Comparison of ENCODE assay signal across 8 cellular contexts in the genomic region with DNA sequence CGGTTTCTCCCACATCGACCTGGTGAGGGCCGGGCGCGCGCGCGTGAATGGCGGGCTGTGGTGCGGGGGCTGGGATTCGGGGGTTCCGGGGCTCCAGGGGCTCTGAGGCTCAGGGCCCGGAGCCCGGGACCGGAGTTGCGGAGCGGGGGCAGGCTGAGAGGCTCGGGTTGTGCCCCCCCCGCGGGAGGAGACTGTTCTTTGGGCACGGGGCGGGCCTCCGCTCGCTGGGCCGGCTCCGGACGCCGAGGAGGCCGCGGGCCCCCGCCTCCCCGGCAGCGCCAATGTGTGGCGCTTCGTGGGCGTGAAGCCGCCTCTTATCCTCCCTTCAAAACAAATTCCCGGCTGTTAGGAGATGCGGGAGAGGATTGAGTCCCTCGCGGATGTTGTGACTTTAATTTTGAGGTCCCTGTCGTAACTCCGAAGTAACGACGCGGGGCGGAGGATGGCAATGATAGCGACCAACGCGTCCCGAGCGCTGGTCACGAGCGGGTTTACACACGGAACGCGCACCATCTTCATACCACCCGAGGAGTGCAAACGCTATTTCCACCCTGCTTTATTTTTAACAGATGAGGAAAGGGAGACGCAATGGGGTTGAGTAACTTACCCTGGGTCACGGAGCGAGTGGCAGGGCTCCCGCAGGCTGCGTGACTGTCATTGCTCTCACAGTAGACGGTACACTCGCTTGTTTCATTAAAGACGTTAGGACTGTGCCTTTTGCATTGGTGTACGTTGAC. TPM values are rescaled to one million over a fixed set of nuclear protein-coding genes. Genes with fewer than 3 reads are reported as not detected.
DNase-seq lines count a peak whose midpoint lies in the region; ATAC-seq and TF ChIP-seq lines count a peak whose summit lies in the region.

No MANE protein-coding gene starts in this region.

- H3K36me3 ChIP-seq in CD4-positive, alpha-beta memory T cell (ENCODE audit: insufficient read depth, low read length) = peaks cover 12% of the 10 kb centered on the region
- H3K36me3 ChIP-seq in lower lobe of right lung = peaks cover 17% of the 10 kb centered on the region

- peak; percentile 47 for ATAC-seq in GM19328 (IDR thresholded peaks at IDR 0.05; ENCODE audit: unreplicated experiment)
- peak; percentile 48 for ATAC-seq in HG03439 (IDR thresholded peaks at IDR 0.05; ENCODE audit: unreplicated experiment)
- ATAC-seq in T-cell (replicated peaks in 1 of 4) = peak; percentile 42 to 68 (median 66)
- ATAC-seq in lower lobe of right lung = peak; percentile 85 to 90
- peak; percentile 57 to 64 for ATAC-seq in stimulated activated naive B cell treated with anti-CD40 and anti-IgM and Interleukin-4, amounts not matched to agents 10 μg/mL and 1 μg/mL and 100 μg/mL, for 72 hours (replicated peaks)

- TF ChIP-seq CTCF in lower lobe of right lung (IDR thresholded peaks at IDR 0.05) = no peak

- DNase-seq in CD4-positive, alpha-beta memory T cell = peak in 1 of 5 donors; percentile 23
- DNase-seq in T-cell (peak in 22 of 34 experiments; percentile 2 to 36 (median 21)), lower lobe of right lung (peak; percentile 59), NCI-H2171 (lab: John Stamatoyannopoulos, UW) (no peak)
- no peak for DNase-seq in stimulated activated naive B cell treated with anti-CD40 and anti-IgM and Interleukin-4, amounts not matched to agents 10 μg/mL and 1 μg/mL and 100 μg/mL, for 72 hours

- H3K4me1 ChIP-seq in CD4-positive, alpha-beta memory T cell (ENCODE audit: insufficient read depth, low read length) = peaks cover 38% of the 10 kb centered on the region
- H3K4me1 ChIP-seq in lower lobe of right lung = peaks cover 41% of the 10 kb centered on the region

- no peaks in the 10 kb centered on the region for H3K9me3 Mint-ChIP-seq in CD4-positive, alpha-beta memory T cell
- H3K9me3 Mint-ChIP-seq in T-cell = no peaks in the 10 kb centered on the region
- no peaks in the 10 kb centered on the region for H3K9me3 Mint-ChIP-seq in dendritic cell treated with granulocyte-macrophage colony-stimulating factor and Interleukin-4, amounts not matched to agents 40 ng/mL and 50 ng/mL, for 4 days
- no peaks in the 10 kb centered on the region for H3K9me3 Mint-ChIP-seq in stimulated activated naive B cell treated with anti-CD40 and anti-IgM and Interleukin-4, amounts not matched to agents 10 μg/mL and 1 μg/mL and 100 μg/mL, for 72 hours

- no peaks in the 10 kb centered on the region for H3K27me3 ChIP-seq in CD4-positive, alpha-beta memory T cell (ENCODE audit: insufficient read depth, low read length)
- no peaks in the 10 kb centered on the region for H3K27me3 ChIP-seq in lower lobe of right lung (ENCODE audit: low read depth)

- peak overlapping the region; percentile 72 to 84 for H3K4me3 ChIP-seq in CD4-positive, alpha-beta memory T cell (ENCODE audit: low read length in 2 of 2)
- peak overlapping the region; percentile 77 for H3K4me3 ChIP-seq in lower lobe of right lung

- H3K36me3 Mint-ChIP-seq in CD4-positive, alpha-beta memory T cell = peaks cover 16 to 32% of the 10 kb centered on the region in 2 donors
- H3K36me3 Mint-ChIP-seq in T-cell = peaks cover 14% of the 10 kb centered on the region
- peaks cover 29% of the 10 kb centered on the region for H3K36me3 Mint-ChIP-seq in dendritic cell treated with granulocyte-macrophage colony-stimulating factor and Interleukin-4, amounts not matched to agents 40 ng/mL and 50 ng/mL, for 4 days (ENCODE audit: low read depth)
- H3K36me3 Mint-ChIP-seq in stimulated activated naive B cell treated with anti-CD40 and anti-IgM and Interleukin-4, amounts not matched to agents 10 μg/mL and 1 μg/mL and 100 μg/mL, for 72 hours = peaks cover 21 to 40% of the 10 kb centered on the region in 2 donors

- no peaks in the 10 kb centered on the region for H3K9me3 ChIP-seq in CD4-positive, alpha-beta memory T cell (ENCODE audit: control insufficient read depth in 1 of 2, low read length in 2 of 2)
- no peaks in the 10 kb centered on the region for H3K9me3 ChIP-seq in lower lobe of right lung

- CTCF ChIA-PET in CD4-positive, alpha-beta memory T cell (lab: Charles Lee; ENCODE audit: partially characterized antibody) = interaction anchor here (0.7 to 1.5 kb wide), 4 partner anchors 9 to 411 kb away, joined by 4 to 6 read pairs (median 5); no protein-coding TSS in a partner anchor
- CTCF ChIA-PET in T-cell (lab: Charles Lee) = interaction anchor here in 1 of 2 donors (0.6 to 0.9 kb wide), 2 partner anchors 21 to 100 kb away, joined by 3 to 4 read pairs; no protein-coding TSS in a partner anchor

- no peaks in the 10 kb centered on the region for H3K27me3 Mint-ChIP-seq in CD4-positive, alpha-beta memory T cell
- no peaks in the 10 kb centered on the region for H3K27me3 Mint-ChIP-seq in T-cell
- H3K27me3 Mint-ChIP-seq in dendritic cell treated with granulocyte-macrophage colony-stimulating factor and Interleukin-4, amounts not matched to agents 40 ng/mL and 50 ng/mL, for 4 days = no peaks in the 10 kb centered on the region
- H3K27me3 Mint-ChIP-seq in stimulated activated naive B cell treated with anti-CD40 and anti-IgM and Interleukin-4, amounts not matched to agents 10 μg/mL and 1 μg/mL and 100 μg/mL, for 72 hours = no peaks in the 10 kb centered on the region

- peak overlapping the region; percentile 93 for H3K27ac ChIP-seq in CD4-positive, alpha-beta memory T cell (ENCODE audit: low read depth, low read length)
- H3K27ac ChIP-seq in lower lobe of right lung = peak overlapping the region; percentile 84

- H3K4me1 Mint-ChIP-seq in CD4-positive, alpha-beta memory T cell = peaks cover 20 to 42% (median 31%) of the 10 kb centered on the region in 4 donors
- peaks cover 28 to 42% (median 35%) of the 10 kb centered on the region in 3 donors for H3K4me1 Mint-ChIP-seq in T-cell
- H3K4me1 Mint-ChIP-seq in dendritic cell treated with granulocyte-macrophage colony-stimulating factor and Interleukin-4, amounts not matched to agents 40 ng/mL and 50 ng/mL, for 4 days (ENCODE audit: low read depth) = peaks cover 13% of the 10 kb centered on the region
- peaks cover 11 to 35% of the 10 kb centered on the region in 2 donors for H3K4me1 Mint-ChIP-seq in stimulated activated naive B cell treated with anti-CD40 and anti-IgM and Interleukin-4, amounts not matched to agents 10 μg/mL and 1 μg/mL and 100 μg/mL, for 72 hours

- peak overlapping the region; percentile 96 to 98 (median 97) for H3K4me3 Mint-ChIP-seq in CD4-positive, alpha-beta memory T cell
- H3K4me3 Mint-ChIP-seq in T-cell = peak overlapping the region; percentile 90 to 97 (median 96)
- H3K4me3 Mint-ChIP-seq in dendritic cell treated with granulocyte-macrophage colony-stimulating factor and Interleukin-4, amounts not matched to agents 40 ng/mL and 50 ng/mL, for 4 days = peak overlapping the region; percentile 88
- H3K4me3 Mint-ChIP-seq in stimulated activated naive B cell treated with anti-CD40 and anti-IgM and Interleukin-4, amounts not matched to agents 10 μg/mL and 1 μg/mL and 100 μg/mL, for 72 hours = peak overlapping the region; percentile 95 to 97

- peak overlapping the region; percentile 93 to 98 (median 96) for H3K27ac Mint-ChIP-seq in CD4-positive, alpha-beta memory T cell
- peak overlapping the region; percentile 88 to 92 for H3K27ac Mint-ChIP-seq in T-cell
- H3K27ac Mint-ChIP-seq in dendritic cell treated with granulocyte-macrophage colony-stimulating factor and Interleukin-4, amounts not matched to agents 40 ng/mL and 50 ng/mL, for 4 days = peak overlapping the region; percentile 85
- peak overlapping the region; percentile 96 for H3K27ac Mint-ChIP-seq in stimulated activated naive B cell treated with anti-CD40 and anti-IgM and Interleukin-4, amounts not matched to agents 10 μg/mL and 1 μg/mL and 100 μg/mL, for 72 hours

- intact Hi-C loops in CD4-positive, alpha-beta memory T cell (cut with micrococcal nuclease) = loop anchor here (1.0 to 10.0 kb wide), 3 partner anchors 24 to 254 kb away; a partner anchor contains a TSS
- intact Hi-C loops in dendritic cell treated with granulocyte-macrophage colony-stimulating factor and Interleukin-4, amounts not matched to agents 40 ng/mL and 50 ng/mL, for 4 days (cut with micrococcal nuclease) = loop anchor here (2.0 to 5.0 kb wide), 2 partner anchors 24 to 61 kb away; a partner anchor contains a TSS
- intact Hi-C loops in lower lobe of right lung (cut with DNase I) = no loop called here

- POLR2A ChIA-PET in CD4-positive, alpha-beta memory T cell (lab: Charles Lee; ENCODE audit: partially characterized antibody) = interaction anchor here (0.7 to 2.2 kb wide), 12 partner anchors 13 to 257 kb away, joined by 3 to 20 read pairs (median 4); a partner anchor contains a TSS
- POLR2A ChIA-PET in T-cell (lab: Charles Lee) = no interaction called here

RNA-seq across cellular contexts. Expression of a gene that starts 0.5 kb away (rescaled TPM):
- 10 to 100 TPM; 74.9 to 78.7 TPM for total RNA-seq in CD4-positive, alpha-beta memory T cell
- polyA plus RNA-seq in CD4-positive, alpha-beta memory T cell = 100 to 1,000 TPM; 102 to 108 TPM
- total RNA-seq in T-cell (10 to 100 TPM; 61.7 to 87.2 (median 71.3) TPM), lower lobe of right lung (72.0 TPM)

RNA-seq across cellular contexts. Expression of a gene that starts 24.5 kb away (rescaled TPM):
- total RNA-seq in CD4-positive, alpha-beta memory T cell = 10 to 100 TPM in 1 of 2 experiments, 1 to 10 TPM in 1; 8.8 to 12.3 TPM
- polyA plus RNA-seq in CD4-positive, alpha-beta memory T cell = 10 to 100 TPM; 11.4 to 18.9 TPM
- total RNA-seq in T-cell (10 to 100 TPM in 4 of 5 donors, 1 to 10 TPM in 1; 9.4 to 14.8 (median 14.2) TPM), lower lobe of right lung (8.7 TPM)

RNA-seq across cellular contexts. Expression of a gene that starts 52.8 kb away (rescaled TPM):
- under 1 TPM; 0.23 to 0.39 TPM for total RNA-seq in CD4-positive, alpha-beta memory T cell
- not detected for polyA plus RNA-seq in CD4-positive, alpha-beta memory T cell
- total RNA-seq in T-cell (1 to 10 TPM in 1 of 5 donors, under 1 TPM in 4; 0.21 to 1.2 (median 0.50) TPM), lower lobe of right lung (23.5 TPM)

Comparison
In these comparisons a context has a peak if more than half of its experiments do, and no peak if none do; other contexts are left out.
1. DNase-seq: peak in T-cell (22 of 34) and lower lobe of right lung (single experiment); none in stimulated activated naive B cell treated with anti-CD40 and anti-IgM and Interleukin-4, amounts not matched to agents 10 μg/mL and 1 μg/mL and 100 μg/mL, for 72 hours (single experiment) and NCI-H2171 (single experiment).
2. RNA of a gene that starts 52.8 kb away (total RNA-seq): 23.5 TPM in lower lobe of right lung (single experiment); 0.21 to 1.2 TPM in T-cell and 0.23 to 0.39 TPM in CD4-positive, alpha-beta memory T cell; every median in the first group is over 10 times any median in the second.
3. Peak in every context shown above with its lines, with median percentiles within 50 percentile points of each other: H3K27ac Mint-ChIP-seq, H3K4me3 Mint-ChIP-seq and ATAC-seq.